Comparison of ENCODE assay signal across 27 cellular contexts in genomic region chr9:125589287-125589686, GRCh38.
"Had no signal": no experiment of that assay in that cellular context is flagged by ENCODE, and none has a peak within 500 bp of the region (broad histone marks: within the 10 kb centered on the region; RNA-seq: fewer than 3 reads in every experiment).

No MANE protein-coding gene starts in this region.

- H3K27ac ChIP-seq: left lung, lower lobe of right lung, ovary, skin epidermis, stomach, testis, thyroid gland, transverse colon, upper lobe of left lung, vagina had no signal

- H3K4me1 ChIP-seq: vagina had no signal

- H3K36me3 ChIP-seq: ovary, thyroid gland, transverse colon had no signal

- H3K4me3 ChIP-seq: left lung, lower lobe of right lung, ovary, skin epidermis, stomach, testis, thyroid gland, transverse colon, upper lobe of left lung, vagina had no signal

- H3K27me3 ChIP-seq: left lung, ovary, stomach, testis, thyroid gland, transverse colon, upper lobe of left lung, vagina had no signal

- DNase-seq: hippocampal formation; kidney glomerular epithelial cell; left cardiac atrium; left lung; lower lobe of right lung; mammary epithelial cell; mesendoderm; naive thymus-derived CD4-positive, alpha-beta T cell; ovary; right cardiac atrium; stimulated activated CD4-positive, alpha-beta T cell treated with anti-CD3 and anti-CD28 coated beads, Interleukin-12 subunit alpha, Interleukin-12 subunit beta, amount 100 ng/mL, for 4 hours; stimulated activated CD4-positive, alpha-beta T cell treated with anti-CD3 and anti-CD28 coated beads, Interleukin-15, amount 100 ng/mL, for 24 hours; stimulated activated CD4-positive, alpha-beta T cell treated with anti-CD3 and anti-CD28 coated beads, Interleukin-2, amount 100 ng/mL, for 24 hours; stimulated activated CD4-positive, alpha-beta T cell treated with anti-CD3 and anti-CD28 coated beads, Interleukin-4, amount 100 ng/mL, for 1 hour; stimulated activated naive B cell treated with anti-CD40 and anti-IgM and Interleukin-4, amounts not matched to agents 10 μg/mL and 1 μg/mL and 100 μg/mL, for 72 hours; stimulated activated naive CD8-positive, alpha-beta T cell treated with anti-CD3 and anti-CD28 coated beads, Interleukin-15, Interleukin-2, amounts not matched to agents 100 U/mL and 50 U/mL, for 24 hours; stomach; testis; thyroid gland; transverse colon; upper lobe of left lung had no signal

- H3K9me3 ChIP-seq: left lung, lower lobe of right lung, ovary, stomach, testis, thyroid gland, transverse colon, upper lobe of left lung, vagina had no signal

- H3K4me3 Mint-ChIP-seq: mesothelial cell of epicardium; naive thymus-derived CD4-positive, alpha-beta T cell; natural killer cell treated with Interleukin-12 subunit alpha and Interleukin-12 subunit beta and Interleukin-15 and Interleukin-18, amount 100 ng/mL, for 72 hours; stimulated activated naive B cell treated with anti-CD40 and anti-IgM and Interleukin-4, amounts not matched to agents 10 μg/mL and 1 μg/mL and 100 μg/mL, for 72 hours had no signal

- H3K27me3 Mint-ChIP-seq: naive thymus-derived CD4-positive, alpha-beta T cell; natural killer cell treated with Interleukin-12 subunit alpha and Interleukin-12 subunit beta and Interleukin-15 and Interleukin-18, amount 100 ng/mL, for 72 hours; progenitor cell of endocrine pancreas; stimulated activated naive B cell treated with anti-CD40 and anti-IgM and Interleukin-4, amounts not matched to agents 10 μg/mL and 1 μg/mL and 100 μg/mL, for 72 hours had no signal

- H3K9me3 Mint-ChIP-seq: mesothelial cell of epicardium; naive thymus-derived CD4-positive, alpha-beta T cell; natural killer cell treated with Interleukin-12 subunit alpha and Interleukin-12 subunit beta and Interleukin-15 and Interleukin-18, amount 100 ng/mL, for 72 hours; stimulated activated naive B cell treated with anti-CD40 and anti-IgM and Interleukin-4, amounts not matched to agents 10 μg/mL and 1 μg/mL and 100 μg/mL, for 72 hours had no signal

- ATAC-seq: left cardiac atrium; left lung; lower lobe of right lung; naive thymus-derived CD4-positive, alpha-beta T cell; natural killer cell treated with Interleukin-12 subunit alpha and Interleukin-12 subunit beta and Interleukin-15 and Interleukin-18, amount 100 ng/mL, for 72 hours; right cardiac atrium; sciatic nerve; stimulated activated naive B cell treated with anti-CD40 and anti-IgM and Interleukin-4, amounts not matched to agents 10 μg/mL and 1 μg/mL and 100 μg/mL, for 72 hours; stimulated activated naive CD8-positive, alpha-beta T cell treated with anti-CD3 and anti-CD28 coated beads, Interleukin-15, Interleukin-2, amounts not matched to agents 100 U/mL and 50 U/mL, for 24 hours had no signal

- H3K36me3 Mint-ChIP-seq: natural killer cell treated with Interleukin-12 subunit alpha and Interleukin-12 subunit beta and Interleukin-15 and Interleukin-18, amount 100 ng/mL, for 72 hours had no signal

- H3K27ac Mint-ChIP-seq: mesothelial cell of epicardium; natural killer cell treated with Interleukin-12 subunit alpha and Interleukin-12 subunit beta and Interleukin-15 and Interleukin-18, amount 100 ng/mL, for 72 hours; progenitor cell of endocrine pancreas; stimulated activated naive B cell treated with anti-CD40 and anti-IgM and Interleukin-4, amounts not matched to agents 10 μg/mL and 1 μg/mL and 100 μg/mL, for 72 hours had no signal
